18 cellular contexts compared by ENCODE assay signal in genomic region chr13:41595298-41595697, GRCh38.
DNase-seq lines count a peak whose midpoint lies in the region; ATAC-seq and TF ChIP-seq lines count a peak whose summit lies in the region.
"Had no signal": no experiment of that assay in that cellular context is flagged by ENCODE, and none has a peak within 500 bp of the region (broad histone marks: within the 10 kb centered on the region; RNA-seq: fewer than 3 reads in every experiment).

No MANE protein-coding gene starts in this region.

- H3K27me3 ChIP-seq in Karpas-422 (ENCODE audit: low read length) = no peaks in the 10 kb centered on the region
- H3K27me3 ChIP-seq in mesenchymal stem cell (ENCODE audit: control insufficient read depth in 1 of 2, insufficient read depth in 1 of 2, low read length in 2 of 2) = no peaks in the 10 kb centered on the region
- H3K27me3 ChIP-seq in foreskin keratinocyte = no peaks in the 10 kb centered on the region
- H3K27me3 ChIP-seq: BLaER1 treated with 17β-estradiol and CSF1 and Interleukin-3, amounts not matched to agents 10 nM and 100 nM had no signal

- no peak overlapping the region for H3K14ac ChIP-seq in mesenchymal stem cell (ENCODE audit: low read length in 2 of 2)

- H3K4ac ChIP-seq in mesenchymal stem cell (ENCODE audit: low read depth in 1 of 2, low read length in 2 of 2) = no peak overlapping the region

- no peaks in the 10 kb centered on the region for H3K9me2 ChIP-seq in Karpas-422 (replicated peaks; ENCODE audit: insufficient read depth, low read length)

- H3K27ac ChIP-seq in Karpas-422 (ENCODE audit: low read length) (peak overlapping the region; percentile 4; the same call in 1 of the 2 replicates), SK-N-MC (peak overlapping the region; percentile 43; the same call in 1 of the 2 replicates), mesenchymal stem cell (ENCODE audit: low read length, poor library complexity, severe bottlenecking) (no peak overlapping the region), substantia nigra (ENCODE audit: low read depth, low read length, poor library complexity, severe bottlenecking) (no peak overlapping the region), foreskin keratinocyte (no peak overlapping the region)
- H3K27ac ChIP-seq: BLaER1 treated with 17β-estradiol and CSF1 and Interleukin-3, amounts not matched to agents 10 nM and 100 nM had no signal

- H3K36me3 ChIP-seq in Karpas-422 (ENCODE audit: insufficient read depth, low read length) (no peaks in the 10 kb centered on the region), SK-N-MC (ENCODE audit: insufficient read depth, low read length) (peaks cover 5% of the 10 kb centered on the region), mesenchymal stem cell (ENCODE audit: control insufficient read depth in 1 of 2, insufficient read depth in 2 of 2, low read depth in 1 of 2, low read length in 2 of 2) (peaks cover 0 to 5% of the 10 kb centered on the region in 2 experiments)

- H3K9ac ChIP-seq in Karpas-422 (ENCODE audit: low read length) = no peak overlapping the region
- no peak overlapping the region for H3K9ac ChIP-seq in SK-N-MC (ENCODE audit: insufficient read length)
- no peak overlapping the region for H3K9ac ChIP-seq in mesenchymal stem cell (ENCODE audit: low read length)
- H3K9ac ChIP-seq: BLaER1 treated with 17β-estradiol and CSF1 and Interleukin-3, amounts not matched to agents 10 nM and 100 nM had no signal

- no peak for TF ChIP-seq CTCF in foreskin keratinocyte (conservative IDR thresholded peaks at IDR 0.05)

- in situ Hi-C loops in ACHN (cut with HindIII; ENCODE audit: low pct_ligation_motif_present, low pct_unique_long_range_greater_than_20kb, low sequenced_read_pairs) = no loop called here

- no peak overlapping the region for H2BK12ac ChIP-seq in mesenchymal stem cell (ENCODE audit: low read length in 2 of 2)

- no peak overlapping the region for H4K91ac ChIP-seq in mesenchymal stem cell (ENCODE audit: low read length)

- H3K23ac ChIP-seq in mesenchymal stem cell (ENCODE audit: low read length in 2 of 2) = no peak overlapping the region

- DNase-seq in HCEC 1CT = peak; percentile 23
- DNase-seq in Karpas-422 = no peak
- DNase-seq in SK-N-MC (ENCODE audit: low read depth, low spot score) = no peak
- no peak for DNase-seq in mesenchymal stem cell
- no peak for DNase-seq in substantia nigra (lab: John Stamatoyannopoulos, UW)
- DNase-seq in ACHN = no peak
- DNase-seq in foreskin keratinocyte = no peak
- DNase-seq in erythroblast (lab: John Stamatoyannopoulos, UW) = no peak
- DNase-seq: 8988T; Calu3; CD8-positive, alpha-beta T cell; DND-41; EL had no signal

- H4K20me1 ChIP-seq in Karpas-422 (ENCODE audit: insufficient read depth, low read depth, low read length) = no peaks in the 10 kb centered on the region
- H4K20me1 ChIP-seq: BLaER1 treated with 17β-estradiol and CSF1 and Interleukin-3, amounts not matched to agents 10 nM and 100 nM had no signal

- no peaks in the 10 kb centered on the region for H3K79me1 ChIP-seq in mesenchymal stem cell (replicated peaks; ENCODE audit: low read length, poor library complexity, severe bottlenecking)

- H4K8ac ChIP-seq in mesenchymal stem cell (ENCODE audit: low read length) = no peak overlapping the region

- no peaks in the 10 kb centered on the region for H3K9me3 ChIP-seq in Karpas-422 (ENCODE audit: low read length)
- no peaks in the 10 kb centered on the region for H3K9me3 ChIP-seq in SK-N-MC (ENCODE audit: low read depth, low read length)
- no peaks in the 10 kb centered on the region for H3K9me3 ChIP-seq in mesenchymal stem cell (ENCODE audit: control insufficient read depth, low read length)

- H2BK15ac ChIP-seq in mesenchymal stem cell (ENCODE audit: low read depth, poor library complexity, severe bottlenecking) = no peak overlapping the region

- peak overlapping the region; percentile 51 for H2AK5ac ChIP-seq in mesenchymal stem cell (ENCODE audit: low read length, severe bottlenecking)

- H3K4me2 ChIP-seq in Karpas-422 (ENCODE audit: low read depth, low read length, poor library complexity, severe bottlenecking) = no peak overlapping the region
- no peak overlapping the region for H3K4me2 ChIP-seq in mesenchymal stem cell (ENCODE audit: low read length, poor library complexity, severe bottlenecking)
- H3K4me2 ChIP-seq: BLaER1 treated with 17β-estradiol and CSF1 and Interleukin-3, amounts not matched to agents 10 nM and 100 nM; GM23338 had no signal

- H3K4me1 ChIP-seq in Karpas-422 (ENCODE audit: low read length) (peaks cover 18% of the 10 kb centered on the region), mesenchymal stem cell (ENCODE audit: control insufficient read depth, insufficient read depth, low read depth, low read length) (no peaks in the 10 kb centered on the region), foreskin keratinocyte (peaks cover 20% of the 10 kb centered on the region)
- H3K4me1 ChIP-seq: BLaER1 treated with 17β-estradiol and CSF1 and Interleukin-3, amounts not matched to agents 10 nM and 100 nM had no signal

- no peak overlapping the region for H2BK120ac ChIP-seq in mesenchymal stem cell (ENCODE audit: low read depth, low read length)

- no peak overlapping the region for H2BK5ac ChIP-seq in mesenchymal stem cell (ENCODE audit: low read depth, low read length, poor library complexity, severe bottlenecking)

- H2AFZ ChIP-seq in Karpas-422 (ENCODE audit: low read length) = no peak overlapping the region
- no peak overlapping the region for H2AFZ ChIP-seq in mesenchymal stem cell (ENCODE audit: low read depth, low read length)
- H2AFZ ChIP-seq: GM23338 had no signal

- H3K79me2 ChIP-seq in Karpas-422 (ENCODE audit: low read length) = no peaks in the 10 kb centered on the region

- no peak overlapping the region for H3K18ac ChIP-seq in mesenchymal stem cell (ENCODE audit: low read depth in 1 of 2, low read length in 2 of 2)

- no peak for ATAC-seq in foreskin keratinocyte
- ATAC-seq: CD8-positive, alpha-beta T cell; GM12878; GM23338; HCT116; HepG2 had no signal

- TF ChIP-seq POLR2A in erythroblast (IDR thresholded peaks at IDR 0.05; ENCODE audit: low read length) = no peak

- no peak overlapping the region for H3K4me3 ChIP-seq in Karpas-422 (ENCODE audit: low read length)
- H3K4me3 ChIP-seq in SK-N-MC = no peak overlapping the region
- H3K4me3 ChIP-seq in mesenchymal stem cell (ENCODE audit: insufficient read depth in 1 of 2, low read depth in 1 of 2, low read length in 2 of 2) = no peak overlapping the region
- H3K4me3 ChIP-seq: BLaER1 treated with 17β-estradiol and CSF1 and Interleukin-3, amounts not matched to agents 10 nM and 100 nM; GM12878; GM23338 had no signal

- WGBS in mesenchymal stem cell = 20% methylated on average over 1 of the region's 1 CpG

Comparison
In these comparisons a context has a peak if more than half of its experiments do, and no peak if none do; other contexts are left out.
1. H3K27ac ChIP-seq: peak in Karpas-422 (single experiment) and SK-N-MC (single experiment); none in mesenchymal stem cell (single experiment), substantia nigra (single experiment) and foreskin keratinocyte (single experiment).